ENCODE assay signal across 9 cellular contexts in the genomic region with DNA sequence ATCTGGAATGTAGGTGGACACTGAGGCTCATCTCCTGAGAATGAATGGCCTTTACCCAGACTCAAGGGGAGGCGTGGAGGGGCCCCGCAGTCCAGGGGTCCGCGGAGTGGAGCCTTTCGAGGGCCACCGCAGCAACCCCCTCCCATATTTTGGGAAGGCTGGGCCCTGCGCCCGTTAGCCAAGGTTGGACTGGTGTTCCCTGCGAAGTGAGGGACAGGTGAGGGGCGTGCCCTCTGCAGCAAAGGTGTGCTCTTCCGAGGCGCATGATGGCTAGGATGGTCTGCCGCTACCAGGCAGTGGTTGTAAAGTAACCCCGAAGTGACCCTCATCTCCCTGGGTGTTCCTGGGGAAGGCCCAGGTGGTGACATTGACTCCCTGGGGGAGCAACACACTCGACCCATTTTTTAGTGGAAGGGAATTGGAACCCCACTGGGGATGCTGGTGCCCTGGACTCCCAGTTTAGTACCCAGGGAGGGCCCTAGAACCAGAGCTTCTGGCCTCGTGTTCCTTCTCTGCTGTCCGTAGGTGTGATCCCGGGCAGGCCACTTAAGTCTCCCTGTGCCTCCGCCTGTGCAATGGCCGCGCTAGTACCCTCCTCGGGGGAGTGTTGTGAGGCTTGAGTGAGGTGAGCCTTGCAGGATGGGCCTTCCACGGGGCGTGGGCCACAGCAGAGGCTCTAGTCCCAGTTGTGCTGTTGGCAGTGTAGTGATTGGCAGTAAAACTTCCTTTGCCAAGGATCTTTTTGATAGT. TPM values are rescaled to one million over a fixed set of nuclear protein-coding genes. Genes with fewer than 3 reads are reported as not detected.
DNase-seq lines count a peak whose midpoint lies in the region; ATAC-seq and TF ChIP-seq lines count a peak whose summit lies in the region.
"Had no signal": no experiment of that assay in that cellular context is flagged by ENCODE, and none has a peak within 500 bp of the region (broad histone marks: within the 10 kb centered on the region; RNA-seq: fewer than 3 reads in every experiment).

No MANE protein-coding gene starts in this region.

- no peaks in the 10 kb centered on the region for H3K9me2 ChIP-seq in GM23248 (ENCODE audit: insufficient read depth)

- H3K9me3 Mint-ChIP-seq in WTC11: no peaks in the 10 kb centered on the region

- peaks cover 15% of the 10 kb centered on the region for H3K27me3 Mint-ChIP-seq in WTC11 (ENCODE audit: low read depth)

- H2AFZ ChIP-seq in GM23248: peak overlapping the region; percentile 45; the same call in 1 of the 2 replicates

- no peak overlapping the region for H3K9ac ChIP-seq in GM23248

- no peaks in the 10 kb centered on the region for H3K9me3 ChIP-seq in GM23248 (ENCODE audit: low read depth)
- H3K9me3 ChIP-seq in right cardiac atrium (ENCODE audit: control insufficient read depth, low read length): no peaks in the 10 kb centered on the region
- H3K9me3 ChIP-seq in psoas muscle: no peaks in the 10 kb centered on the region

- CTCF ChIA-PET in WTC11 (lab: Charles Lee): interaction anchor here (1.6 to 2.2 kb wide), 2 partner anchors 115 to 223 kb away, joined by 5 to 7 read pairs; no protein-coding TSS in a partner anchor

- H3K4me1 ChIP-seq in GM23248 (ENCODE audit: insufficient read depth) (no peaks in the 10 kb centered on the region), right cardiac atrium (ENCODE audit: control insufficient read depth, insufficient read depth, low read length) (no peaks in the 10 kb centered on the region), psoas muscle (no peaks in the 10 kb centered on the region)

- H3K4me1 Mint-ChIP-seq in WTC11: peaks cover 8% of the 10 kb centered on the region

- no peaks in the 10 kb centered on the region for H3K36me3 ChIP-seq in GM23248 (ENCODE audit: low read depth)
- H3K36me3 ChIP-seq in psoas muscle (ENCODE audit: insufficient read depth in 1 of 2, low read depth in 1 of 2): no peaks in the 10 kb centered on the region

- POLR2A ChIA-PET in WTC11 (lab: Charles Lee): no interaction called here

- no peak overlapping the region for H3K4me2 ChIP-seq in GM23248 (ENCODE audit: unreplicated experiment)

- H3K27ac Mint-ChIP-seq in WTC11: no peak overlapping the region

- TF ChIP-seq CTCF in WTC11 (IDR thresholded peaks at IDR 0.05): no peak
- no peak for TF ChIP-seq CTCF in psoas muscle (IDR thresholded peaks at IDR 0.05)

- peak overlapping the region; percentile 76 for H3K4me3 Mint-ChIP-seq in WTC11

- no peak overlapping the region for H3K27ac ChIP-seq in GM23248
- H3K27ac ChIP-seq in right cardiac atrium (ENCODE audit: low read length): no peak overlapping the region
- H3K27ac ChIP-seq in psoas muscle: no peak overlapping the region

- H3K27me3 ChIP-seq in GM23248 (replicated peaks; ENCODE audit: insufficient read depth) (peaks cover 43% of the 10 kb centered on the region), right cardiac atrium (ENCODE audit: control insufficient read depth, insufficient read depth) (no peaks in the 10 kb centered on the region), psoas muscle (ENCODE audit: insufficient read depth in 3 of 3, low read length in 2 of 3) (peaks cover 0 to 17% (median 0%) of the 10 kb centered on the region in 3 donors)

- WGBS in GM23248 (ENCODE audit: low coverage in 1 of 2, low lambda C conversion rate in 2 of 2, missing lambda C conversion rate in 2 of 2), 2 experiments: 47 to 49% methylated on average over 24 of the region's 24 CpGs
- 59% methylated on average over 24 of the region's 24 CpGs for WGBS in right cardiac atrium
- WGBS in psoas muscle, 3 donors: 63 to 70% (median 70%) methylated on average over 24 of the region's 24 CpGs

- H3K79me2 ChIP-seq in GM23248 (ENCODE audit: insufficient read depth): no peaks in the 10 kb centered on the region

- H3F3A ChIP-seq in GM23248 (ENCODE audit: insufficient read depth): no peaks in the 10 kb centered on the region

- intact Hi-C loops in right cardiac atrium (cut with DNase I) (loop anchor here in 3 of 4 donors (2.0 to 10.0 kb wide), 3 partner anchors 112 to 216 kb away; partner anchors contain the start of gene TACR2 (in 1 of the 3)), psoas muscle (cut with DNase I) (loop anchor here in 1 of 2 donors (10.0 kb wide), 1 partner anchor 396 kb away; no protein-coding TSS in a partner anchor)

- in situ Hi-C loops in GM23248 (cut with MboI): loop anchor here (10.0 kb wide), 1 partner anchor 206 kb away; no protein-coding TSS in a partner anchor
- in situ Hi-C loops in ACHN (cut with HindIII; ENCODE audit: low pct_ligation_motif_present, low pct_unique_long_range_greater_than_20kb, low sequenced_read_pairs): loop anchor here (10.0 kb wide), 1 partner anchor 206 kb away; no protein-coding TSS in a partner anchor

- H4K20me1 ChIP-seq in GM23248 (ENCODE audit: insufficient read depth): no peaks in the 10 kb centered on the region

- peak overlapping the region; percentile 57 for H3K4me3 ChIP-seq in GM23248
- peak overlapping the region; percentile 46 for H3K4me3 ChIP-seq in right cardiac atrium (ENCODE audit: low read length)
- peak overlapping the region; percentile 72 for H3K4me3 ChIP-seq in psoas muscle

- DNase-seq in GM23248: no peak
- no peak for DNase-seq in WTC11 (ENCODE audit: low spot score)
- no peak for DNase-seq in right cardiac atrium
- no peak for DNase-seq in psoas muscle
- DNase-seq in NCI-H345 (lab: John Stamatoyannopoulos, UW): no peak
- no peak for DNase-seq in NCI-H748 (lab: John Stamatoyannopoulos, UW; ENCODE audit: unreplicated experiment)
- no peak for DNase-seq in OCI-M1 (lab: John Stamatoyannopoulos, UW)
- no peak for DNase-seq in ACHN

- ATAC-seq in WTC11: peak; percentile 50
- peak in 1 of 2 donors; percentile 10 for ATAC-seq in right cardiac atrium
- no peak for ATAC-seq in psoas muscle

- H3K36me3 Mint-ChIP-seq in WTC11: peaks cover 17% of the 10 kb centered on the region

TF ChIP-seq in WTC11, 78 proteins besides CTCF, POLR2A, EP300 and RAD21:
- TF ChIP-seq CREB1 (CRISPR knock-in tag; IDR thresholded peaks at IDR 0.05) (no peak), OVOL2 (CRISPR knock-in tag; IDR thresholded peaks at IDR 0.05; ENCODE audit: borderline replicate concordance) (no peak), NFE2L1 (CRISPR knock-in tag; IDR thresholded peaks at IDR 0.05) (0 out of 2 replicates have a peak, but pooled peaks have one; percentile 8)

RNA-seq across cellular contexts. Expression of gene FAM241B, which starts 0.8 kb away (rescaled TPM):
- not detected in 2 replicates for total RNA-seq in GM23248 (2014; rRNA removed; shearing (Covaris generic))
- 0.18 and 0.42 TPM in 2 replicates for polyA plus RNA-seq in GM23248 (2016; fragmentation: Nextera tagmentation; extraction: Ambion mirVana)
- 24.4 to 28.9 TPM (median 26.9 TPM) in 3 replicates for total RNA-seq in WTC11 (2021)
- 1 to 10 TPM; 4.6 to 8.7 (median 6.7) TPM for total RNA-seq in right cardiac atrium
- polyA plus RNA-seq in right cardiac atrium: 5.6 TPM
- 1 to 10 TPM; 1.1 to 6.2 (median 1.7) TPM for total RNA-seq in psoas muscle
- 1 to 10 TPM; 2.8 to 5.9 (median 3.2) TPM for polyA plus RNA-seq in psoas muscle

RNA-seq across cellular contexts. Expression of gene NEUROG3, which starts 57.6 kb away (rescaled TPM):
- not detected in 2 replicates for total RNA-seq in GM23248 (2014; rRNA removed; shearing (Covaris generic))
- not detected in 2 replicates for polyA plus RNA-seq in GM23248 (2016; fragmentation: Nextera tagmentation; extraction: Ambion mirVana)
- 1.9 to 2.4 TPM (median 2.0 TPM) in 3 replicates for total RNA-seq in WTC11 (2021)
- not detected for total RNA-seq in right cardiac atrium
- not detected for polyA plus RNA-seq in right cardiac atrium
- total RNA-seq in psoas muscle: not detected
- under 1 TPM in 1 of 3 donors, not detected in 2; 0.01 TPM for polyA plus RNA-seq in psoas muscle
- total RNA-seq: glomerular endothelial cell had no signal
